In genomic region chr5:149288437-149288836, GRCh38 we compare ENCODE assay signal across 1 cellular context.
TF ChIP-seq lines count a peak whose summit lies in the region.

No MANE protein-coding gene starts in this region.

TF ChIP-seq in SK-N-SH treated with all-trans-retinoic acid at 6 μM for 48 hours, 23 proteins besides CTCF, POLR2A, EP300 and RAD21 (continued from another document):
- no peak for TF ChIP-seq ZNF8 (CRISPR knock-in tag; IDR thresholded peaks at IDR 0.05)
